In genomic region chr1:58783993-58784757, GRCh38 we compare ENCODE assay signal across 8 cellular contexts. TPM values are rescaled to one million over a fixed set of nuclear protein-coding genes. Genes with fewer than 3 reads are reported as not detected.
DNase-seq lines count a peak whose midpoint lies in the region; ATAC-seq lines count a peak whose summit lies in the region.

Gene JUN (minus strand): TSS chr1:58784047. CDS start chr1:58783070, 977 bp downstream.

- no peaks in the 10 kb centered on the region for H3K36me3 ChIP-seq in BLaER1

- no peaks in the 10 kb centered on the region for H3K9me3 ChIP-seq in BLaER1

- peaks cover 28% of the 10 kb centered on the region for H4K20me1 ChIP-seq in BLaER1

- peak within 1 kb of the TSS; percentile 93 for H3K9ac ChIP-seq in BLaER1

- H3K4me3 ChIP-seq in BLaER1, result peak within 1 kb of the TSS; percentile 82

- DNase-seq in NCI-H748 (lab: John Stamatoyannopoulos, UW; ENCODE audit: unreplicated experiment) (peak; percentile 99), cortex of kidney (lab: John Stamatoyannopoulos, UW) (peak; percentile 95), left colon (peak; percentile 100)
- peak; percentile 98 for DNase-seq in activated CD4-positive, alpha-beta T cell treated with anti-CD3 and anti-CD28 coated beads, Interleukin-2, amount 50 U/mL, for 1 hour
- DNase-seq in stimulated activated CD4-positive, alpha-beta T cell treated with anti-CD3 and anti-CD28 coated beads, Interleukin-1b, Interleukin-23, amount 100 ng/mL, for 48 hours, result peak; percentile 98

- H3K4me1 ChIP-seq in BLaER1, result peaks cover 22% of the 10 kb centered on the region

- H3K27ac ChIP-seq in BLaER1, result peak within 1 kb of the TSS; percentile 94

- H3K27me3 ChIP-seq in BLaER1, result peaks cover 8% of the 10 kb centered on the region; the same call in 1 of the 2 replicates

- ATAC-seq in GM19351 (IDR thresholded peaks at IDR 0.05; ENCODE audit: unreplicated experiment), result peak; percentile 74
- ATAC-seq in HG03521 (IDR thresholded peaks at IDR 0.05; ENCODE audit: unreplicated experiment), result peak; percentile 74
- peak; percentile 67 for ATAC-seq in left colon

- intact Hi-C loops in left colon (cut with DNase I, micrococcal nuclease), result loop anchor here in 1 of 2 donors (5.0 to 10.0 kb wide), 3 partner anchors 111 to 918 kb away; partner anchors contain the start of gene FGGY

- peak within 1 kb of the TSS; percentile 98 for H3K4me2 ChIP-seq in BLaER1

RNA-seq across cellular contexts. Expression of gene JUN, which starts in this region (rescaled TPM):
- 100 to 1,000 TPM; 184 to 199 TPM for total RNA-seq in left colon

Comparison
In these comparisons a context has a peak if more than half of its experiments do, and no peak if none do; other contexts are left out.
1. Peak in every context shown above with its lines: DNase-seq, ATAC-seq, H3K4me3 ChIP-seq and H3K27ac ChIP-seq.